ENCODE assay signal across 14 cellular contexts in genomic region chr9:71975833-71976232, GRCh38.
DNase-seq lines count a peak whose midpoint lies in the region; ATAC-seq, FAIRE-seq and TF ChIP-seq lines count a peak whose summit lies in the region.
"Had no signal": no experiment of that assay in that cellular context is flagged by ENCODE, and none has a peak within 500 bp of the region (broad histone marks: within the 10 kb centered on the region; RNA-seq: fewer than 3 reads in every experiment).

No MANE protein-coding gene starts in this region.

- H3K4me3 Mint-ChIP-seq in stimulated activated naive B cell treated with anti-CD40 and anti-IgM and Interleukin-4, amounts not matched to agents 10 μg/mL and 1 μg/mL and 100 μg/mL, for 72 hours, result no peak overlapping the region
- H3K4me3 Mint-ChIP-seq: memory B cell had no signal

- H3K27me3 ChIP-seq in gastroesophageal sphincter (no peaks in the 10 kb centered on the region), pancreas (no peaks in the 10 kb centered on the region)

- DNase-seq in EL (peak; percentile 7), M059J (ENCODE audit: low read depth) (peak; percentile 25), cerebellum (ENCODE audit: low spot score) (peak; percentile 7), putamen (ENCODE audit: low spot score) (peak; percentile 4), pancreas (no peak)
- DNase-seq in stimulated activated naive B cell treated with anti-CD40 and anti-IgM and Interleukin-4, amounts not matched to agents 10 μg/mL and 1 μg/mL and 100 μg/mL, for 72 hours, result no peak
- DNase-seq: activated CD4-positive, CD25-positive, alpha-beta regulatory T cell treated with anti-CD3 and anti-CD28 coated beads, Interleukin-2, amount 50 U/mL, for 72 hours; DMS79; NCI-H2107; SHP77 treated with DMSO at 0.1 percent for 48 hours had no signal

- H3K27ac Mint-ChIP-seq in stimulated activated naive B cell treated with anti-CD40 and anti-IgM and Interleukin-4, amounts not matched to agents 10 μg/mL and 1 μg/mL and 100 μg/mL, for 72 hours, result no peak overlapping the region
- H3K27ac Mint-ChIP-seq: activated T-helper 2 cell treated with anti-CD3 and anti-CD28 coated beads, Interferon-gamma antibody, Interleukin-2, Interleukin-4, amounts not matched to agents 10 μg/mL and 5 μg/mL and 100 μg/mL, durations not matched to agents 14 hours and 24 hours and 36 hours; memory B cell had no signal

- H3K4me1 Mint-ChIP-seq in stimulated activated naive B cell treated with anti-CD40 and anti-IgM and Interleukin-4, amounts not matched to agents 10 μg/mL and 1 μg/mL and 100 μg/mL, for 72 hours, result no peaks in the 10 kb centered on the region
- H3K4me1 Mint-ChIP-seq: memory B cell had no signal

- H3K36me3 ChIP-seq in gastroesophageal sphincter (peaks cover 0 to 30% of the 10 kb centered on the region in 2 donors), pancreas (no peaks in the 10 kb centered on the region)

- TF ChIP-seq CTCF in gastroesophageal sphincter (IDR thresholded peaks at IDR 0.05) (peak in 1 of 4 experiments; percentile 22), pancreas (IDR thresholded peaks at IDR 0.05) (no peak)

- H3K27ac ChIP-seq in gastroesophageal sphincter, result no peak overlapping the region
- no peak overlapping the region for H3K27ac ChIP-seq in pancreas

- no peak for TF ChIP-seq POLR2A in gastroesophageal sphincter (IDR thresholded peaks at IDR 0.05)

- no peak for ATAC-seq in gastroesophageal sphincter
- no peak for ATAC-seq in stimulated activated naive B cell treated with anti-CD40 and anti-IgM and Interleukin-4, amounts not matched to agents 10 μg/mL and 1 μg/mL and 100 μg/mL, for 72 hours (replicated peaks)
- ATAC-seq in pancreas, result no peak

- H3K4me3 ChIP-seq in gastroesophageal sphincter (no peak overlapping the region), pancreas (no peak overlapping the region)

- TF ChIP-seq EP300 in gastroesophageal sphincter (IDR thresholded peaks at IDR 0.05), result no peak

- H3K36me3 Mint-ChIP-seq in stimulated activated naive B cell treated with anti-CD40 and anti-IgM and Interleukin-4, amounts not matched to agents 10 μg/mL and 1 μg/mL and 100 μg/mL, for 72 hours, result peaks cover 13 to 22% of the 10 kb centered on the region in 2 donors

- no peak for FAIRE-seq in pancreas (lab: Jason Lieb, UNC)
- FAIRE-seq: colon had no signal

- H3K9me3 Mint-ChIP-seq in stimulated activated naive B cell treated with anti-CD40 and anti-IgM and Interleukin-4, amounts not matched to agents 10 μg/mL and 1 μg/mL and 100 μg/mL, for 72 hours, result no peaks in the 10 kb centered on the region
- H3K9me3 Mint-ChIP-seq: activated T-helper 2 cell treated with anti-CD3 and anti-CD28 coated beads, Interferon-gamma antibody, Interleukin-2, Interleukin-4, amounts not matched to agents 10 μg/mL and 5 μg/mL and 100 μg/mL, durations not matched to agents 14 hours and 24 hours and 36 hours; memory B cell had no signal

- H3K9me3 ChIP-seq in gastroesophageal sphincter, result no peaks in the 10 kb centered on the region
- no peaks in the 10 kb centered on the region for H3K9me3 ChIP-seq in pancreas

- no peaks in the 10 kb centered on the region for H3K4me1 ChIP-seq in gastroesophageal sphincter
- H3K4me1 ChIP-seq in pancreas, result no peaks in the 10 kb centered on the region

- intact Hi-C loops in pancreas (cut with DNase I), result no loop called here

- H3K27me3 Mint-ChIP-seq in stimulated activated naive B cell treated with anti-CD40 and anti-IgM and Interleukin-4, amounts not matched to agents 10 μg/mL and 1 μg/mL and 100 μg/mL, for 72 hours, result no peaks in the 10 kb centered on the region
- H3K27me3 Mint-ChIP-seq: memory B cell had no signal

Comparison
In these comparisons a context has a peak if more than half of its experiments do, and no peak if none do; other contexts are left out.
1. DNase-seq: peak in EL (single experiment), M059J (single experiment), cerebellum (single experiment) and putamen (single experiment); none in stimulated activated naive B cell treated with anti-CD40 and anti-IgM and Interleukin-4, amounts not matched to agents 10 μg/mL and 1 μg/mL and 100 μg/mL, for 72 hours (single experiment) and pancreas (0 of 6).